In the genomic region with DNA sequence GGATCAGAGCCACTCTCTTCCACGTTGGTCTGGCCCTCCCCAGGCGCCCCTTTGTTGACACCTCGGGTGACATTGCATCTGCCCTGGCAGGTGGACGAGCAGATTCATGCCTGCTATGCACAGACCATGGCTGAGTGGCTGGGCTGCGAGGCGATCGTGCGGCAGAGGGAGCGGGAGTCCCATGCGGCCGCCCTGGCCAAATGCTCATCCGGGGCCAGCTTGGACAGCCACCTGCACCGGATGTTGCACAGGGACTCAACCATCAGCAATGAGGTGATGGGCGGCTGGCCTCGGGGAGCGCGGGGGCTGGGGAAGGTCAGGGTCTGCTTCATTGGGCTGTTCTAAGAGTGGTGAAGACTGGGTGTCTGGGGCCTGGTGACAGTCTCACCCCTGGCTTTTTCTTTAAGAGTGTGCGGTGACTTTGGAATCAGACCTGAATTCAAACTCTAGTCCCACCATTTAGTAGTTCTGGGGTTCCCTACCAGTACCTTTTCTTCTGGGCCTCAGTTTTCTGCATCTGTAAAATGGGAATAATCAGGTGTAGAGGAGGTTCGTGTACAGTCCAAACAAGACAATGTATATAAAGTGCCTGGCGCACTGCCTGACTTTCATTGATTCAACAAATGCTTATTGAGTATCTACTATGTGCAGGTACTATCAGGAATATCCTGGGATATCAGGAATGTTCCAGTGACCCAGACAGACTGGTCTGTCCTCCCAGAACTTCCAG, we compare ENCODE assay signal across 18 cellular contexts. TPM values are rescaled to one million over a fixed set of nuclear protein-coding genes. Genes with fewer than 3 reads are reported as not detected.
A peak's percentile ranks its signal among the peaks of the same experiment; 100 is the strongest.
DNase-seq lines count a peak whose midpoint lies in the region; ATAC-seq, FAIRE-seq and TF ChIP-seq lines count a peak whose summit lies in the region.
"Had no signal": no experiment of that assay in that cellular context is flagged by ENCODE, and none has a peak within 500 bp of the region (broad histone marks: within the 10 kb centered on the region; RNA-seq: fewer than 3 reads in every experiment).

No MANE protein-coding gene starts in this region.

- ATAC-seq in K562 (no peak), HepG2 (no peak), HG02870 (IDR thresholded peaks at IDR 0.05; ENCODE audit: unreplicated experiment) (no peak), GM23338 (no peak), HG02798 (IDR thresholded peaks at IDR 0.05; ENCODE audit: poor library complexity, unreplicated experiment) (no peak)
- ATAC-seq: activated T-cell treated with anti-CD3 and anti-CD28 coated beads, Interleukin-2, amount 50 U/mL, for 72 hours; CD8-positive, alpha-beta T cell had no signal

- TF ChIP-seq CTCF in HL-60 (IDR thresholded peaks at IDR 0.05; ENCODE audit: insufficient read depth, low read length) (no peak), K562 (IDR thresholded peaks at IDR 0.05 in 2 of 3, conservative IDR thresholded peaks at IDR 0.05 in 1 of 3; ENCODE audit: insufficient read depth in 2 of 3, low read depth in 1 of 3, low read length in 3 of 3) (no peak), HepG2 (CRISPR knock-in tag; IDR thresholded peaks at IDR 0.05) (no peak), GM23338 (conservative IDR thresholded peaks at IDR 0.05; ENCODE audit: low read depth in 2 of 2) (no peak)

- H3K27me3 ChIP-seq in HL-60 (ENCODE audit: insufficient read depth, poor library complexity, severe bottlenecking) = no peaks in the 10 kb centered on the region
- peaks cover 0 to 21% of the 10 kb centered on the region in 2 experiments; a peak in 2 of 5 replicates for H3K27me3 ChIP-seq in K562 (ENCODE audit: control insufficient read depth in 2 of 2, insufficient read depth in 2 of 2, low read length in 2 of 2)
- 0 out of 5 replicates have a peak, but pooled peaks cover 0 to 8% of the 10 kb centered on the region in 2 experiments for H3K27me3 ChIP-seq in HepG2 (ENCODE audit: control insufficient read depth in 1 of 2, insufficient read depth in 2 of 2, low read length in 2 of 2)
- peaks cover 0 to 3% (median 0%) of the 10 kb centered on the region in 3 donors for H3K27me3 ChIP-seq in skeletal muscle tissue (ENCODE audit: control insufficient read depth in 3 of 3, insufficient read depth in 3 of 3, low read length in 3 of 3)
- H3K27me3 ChIP-seq in GM23338 (ENCODE audit: insufficient read depth) = no peaks in the 10 kb centered on the region

- peaks cover 5% of the 10 kb centered on the region for H3K27me3 Mint-ChIP-seq in GM23338 (ENCODE audit: insufficient read depth, low read depth, poor library complexity)
- H3K27me3 Mint-ChIP-seq: activated CD4-positive, alpha-beta T cell treated with anti-CD3 and anti-CD28 coated beads, Interleukin-2, amount 10 ng/mL, durations not matched to agents 24 days and 14 days had no signal

- in situ Hi-C loops in K562 (cut with MboI) = no loop called here
- in situ Hi-C loops in HepG2 (cut with HindIII; ENCODE audit: extremely low pct_ligation_motif_present, low pct_unique_long_range_greater_than_20kb) = no loop called here

- H2AFZ ChIP-seq in K562 (ENCODE audit: low read depth, low read length) = no peak overlapping the region
- no peak overlapping the region for H2AFZ ChIP-seq in HepG2 (ENCODE audit: low read length)
- H2AFZ ChIP-seq in GM23338 = no peak overlapping the region

- H3K4me2 ChIP-seq in K562 (ENCODE audit: insufficient read depth, low read length) (no peak overlapping the region), HepG2 (ENCODE audit: low read depth, low read length) (peak overlapping the region; percentile 88; the same call in 1 of the 2 replicates), GM23338 (no peak overlapping the region)

- H3K9me1 ChIP-seq in K562 (ENCODE audit: control insufficient read depth, insufficient read depth, low read length) = no peaks in the 10 kb centered on the region

- 26% methylated on average over 17 of the region's 20 CpGs for WGBS in K562 (ENCODE audit: insufficient coverage, low coverage, missing lambda C conversion rate)
- WGBS in HepG2 (ENCODE audit: low lambda C conversion rate) = 74% methylated on average over 19 of the region's 20 CpGs

- H3K9ac ChIP-seq in K562 (ENCODE audit: insufficient read depth in 1 of 2, low read depth in 2 of 2, low read length in 2 of 2) = no peak overlapping the region
- no peak overlapping the region for H3K9ac ChIP-seq in HepG2 (ENCODE audit: insufficient read depth, low read depth, low read length)
- H3K9ac ChIP-seq in skeletal muscle tissue (ENCODE audit: low read depth in 1 of 3, low read length in 3 of 3) = no peak overlapping the region

- TF ChIP-seq POLR2A in K562 (conservative IDR thresholded peaks at IDR 0.05) (no peak), HepG2 (IDR thresholded peaks at IDR 0.05; ENCODE audit: insufficient read depth in 1 of 2, low read depth in 2 of 2, low read length in 2 of 2) (no peak)

- H3K79me2 ChIP-seq in K562 (ENCODE audit: control insufficient read depth, insufficient read depth, low read length) (no peaks in the 10 kb centered on the region), HepG2 (ENCODE audit: insufficient read depth, low read length) (no peaks in the 10 kb centered on the region), GM23338 (replicated peaks; ENCODE audit: insufficient read depth) (no peaks in the 10 kb centered on the region)

- no peaks in the 10 kb centered on the region for H3F3A ChIP-seq in GM23338 (replicated peaks; ENCODE audit: low read depth)

- POLR2A ChIA-PET in K562 (lab: Yijun Ruan, JAX) = no interaction called here
- POLR2A ChIA-PET in HepG2 (lab: Yijun Ruan, JAX) = no interaction called here

- FAIRE-seq in K562 (lab: Jason Lieb, UNC) (no peak), HepG2 (lab: Jason Lieb, UNC) (no peak)

- H3K9me3 ChIP-seq in K562 (replicated peaks; ENCODE audit: control insufficient read depth, insufficient read depth, low read depth, low read length) (no peaks in the 10 kb centered on the region), HepG2 (ENCODE audit: low read length) (no peaks in the 10 kb centered on the region), skeletal muscle tissue (ENCODE audit: control insufficient read depth in 3 of 3, low read length in 3 of 3) (no peaks in the 10 kb centered on the region)

- no peak for TF ChIP-seq RAD21 in K562 (CRISPR knock-in tag; conservative IDR thresholded peaks at IDR 0.05 in 1 of 2, IDR thresholded peaks at IDR 0.05 in 1 of 2)
- TF ChIP-seq RAD21 in HepG2 (CRISPR knock-in tag; IDR thresholded peaks at IDR 0.05) = no peak

- peak overlapping the region; percentile 84 for H3K27ac ChIP-seq in HL-60 (replicated peaks)
- H3K27ac ChIP-seq in K562 (ENCODE audit: extremely low read depth, low read depth, low read length) = no peak overlapping the region
- H3K27ac ChIP-seq in HepG2 (ENCODE audit: extremely low read length, insufficient read depth, low read length) = no peak overlapping the region
- H3K27ac ChIP-seq in skeletal muscle tissue (ENCODE audit: low read depth, low read length) = peak overlapping the region; percentile 86
- no peak overlapping the region for H3K27ac ChIP-seq in GM23338 (ENCODE audit: low read depth)

- H3K36me3 ChIP-seq in K562 (ENCODE audit: control insufficient read depth, insufficient read depth, low read length) (no peaks in the 10 kb centered on the region), HepG2 (replicated peaks in 1 of 2; ENCODE audit: control insufficient read depth in 1 of 2, insufficient read depth in 2 of 2, low read length in 2 of 2) (no peaks in the 10 kb centered on the region), skeletal muscle tissue (ENCODE audit: control insufficient read depth in 3 of 3, insufficient read depth in 3 of 3, low read length in 3 of 3) (no peaks in the 10 kb centered on the region), GM23338 (ENCODE audit: insufficient read depth) (no peaks in the 10 kb centered on the region)

- BruUV-seq in K562 (replicated peaks; lab: Mats Ljungman, UMichigan) = no TSS peak
- no TSS peak for BruUV-seq in HepG2 (replicated peaks; lab: Mats Ljungman, UMichigan)

- H3K4me3 Mint-ChIP-seq in GM23338 = no peak overlapping the region
- H3K4me3 Mint-ChIP-seq: activated CD4-positive, alpha-beta T cell treated with anti-CD3 and anti-CD28 coated beads, Interleukin-2, amount 10 ng/mL, durations not matched to agents 24 days and 14 days; activated T-cell treated with anti-CD3 and anti-CD28 coated beads, Interleukin-2, amount 50 U/mL, for 72 hours; CD8-positive, alpha-beta T cell; T-helper 2 cell treated with Interferon-gamma antibody and Interleukin-4, amounts not matched to agents 5 μg/mL and 100 μg/mL, for 36 hours had no signal

- no peak overlapping the region for H3K27ac Mint-ChIP-seq in GM23338
- H3K27ac Mint-ChIP-seq: activated CD4-positive, alpha-beta T cell treated with anti-CD3 and anti-CD28 coated beads, Interleukin-2, amount 10 ng/mL, durations not matched to agents 24 days and 14 days; activated T-cell treated with anti-CD3 and anti-CD28 coated beads, Interleukin-2, amount 50 U/mL, for 72 hours; CD8-positive, alpha-beta T cell; T-helper 2 cell treated with Interferon-gamma antibody and Interleukin-4, amounts not matched to agents 5 μg/mL and 100 μg/mL, for 36 hours had no signal

- CTCF ChIA-PET in K562 (lab: Yijun Ruan, JAX; ENCODE audit: low intra/inter-chr PET ratio) (no interaction called here), HepG2 (lab: Yijun Ruan, JAX; ENCODE audit: low intra/inter-chr PET ratio, low total read pairs) (no interaction called here)

- H3K4me1 Mint-ChIP-seq in GM23338 = peaks cover 13% of the 10 kb centered on the region
- H3K4me1 Mint-ChIP-seq: activated CD4-positive, alpha-beta T cell treated with anti-CD3 and anti-CD28 coated beads, Interleukin-2, amount 10 ng/mL, durations not matched to agents 24 days and 14 days had no signal

- H3K9me2 ChIP-seq in GM23338 (ENCODE audit: insufficient read depth) = no peaks in the 10 kb centered on the region

- TF ChIP-seq EP300 in K562 (IDR thresholded peaks at IDR 0.05; ENCODE audit: low read length) (no peak), HepG2 (IDR thresholded peaks at IDR 0.05; ENCODE audit: low read depth in 2 of 2, low read length in 2 of 2) (no peak), HepG2 (CRISPR knock-in tag; IDR thresholded peaks at IDR 0.05; ENCODE audit: borderline replicate concordance) (no peak)

- H3K4me1 ChIP-seq in K562 (replicated peaks in 1 of 2; ENCODE audit: control insufficient read depth in 2 of 2, insufficient read depth in 2 of 2, low read length in 2 of 2) = peaks cover 6 to 7% of the 10 kb centered on the region in 2 experiments; a peak in 4 of 5 replicates
- peaks cover 26% of the 10 kb centered on the region for H3K4me1 ChIP-seq in HepG2 (ENCODE audit: insufficient read depth, low read length)
- H3K4me1 ChIP-seq in skeletal muscle tissue (ENCODE audit: control insufficient read depth in 3 of 3, insufficient read depth in 3 of 3, low read length in 3 of 3) = peaks cover 15 to 19% (median 15%) of the 10 kb centered on the region in 3 donors
- H3K4me1 ChIP-seq in GM23338 (ENCODE audit: insufficient read depth) = peaks cover 10% of the 10 kb centered on the region; the same call in 1 of the 2 replicates

- H4K20me1 ChIP-seq in K562 (replicated peaks; ENCODE audit: control insufficient read depth, insufficient read depth, low read length) (no peaks in the 10 kb centered on the region), HepG2 (ENCODE audit: insufficient read depth, low read length) (no peaks in the 10 kb centered on the region), GM23338 (replicated peaks; ENCODE audit: insufficient read depth) (no peaks in the 10 kb centered on the region)

- intact Hi-C loops in K562 (cut with micrococcal nuclease) (no loop called here), HepG2 (cut with micrococcal nuclease; ENCODE audit: unreplicated experiment) (no loop called here)

- DNase-seq in HL-60 (ENCODE audit: low read depth in 1 of 2, low spot score in 1 of 2) = no peak
- no peak for DNase-seq in K562 (ENCODE audit: extremely low read depth in 1 of 4, low spot score in 3 of 4)
- DNase-seq in HepG2 (ENCODE audit: low spot score) = no peak
- DNase-seq in UCSD-AML1 (lab: John Stamatoyannopoulos, UW; ENCODE audit: unreplicated experiment) = no peak
- DNase-seq in GM23338 (ENCODE audit: low spot score) = no peak
- DNase-seq: activated CD4-positive, alpha-beta T cell treated with anti-CD3 and anti-CD28 coated beads, Interleukin-2, amount 10 ng/mL, durations not matched to agents 24 days and 14 days; activated T-cell treated with anti-CD3 and anti-CD28 coated beads, Interleukin-2, amount 50 U/mL, for 72 hours; CD8-positive, alpha-beta T cell; dermis blood vessel endothelial cell; NCI-H1105 had no signal

- H3K4me3 ChIP-seq in HL-60 (replicated peaks; ENCODE audit: insufficient read depth, low read length) (no peak overlapping the region), K562 (no peak overlapping the region), HepG2 (replicated peaks in 1 of 3; ENCODE audit: insufficient read depth in 1 of 3, low read depth in 2 of 3, low read length in 3 of 3) (no peak overlapping the region), skeletal muscle tissue (ENCODE audit: low read length in 3 of 3) (no peak overlapping the region), GM23338 (no peak overlapping the region)

- H3K9me3 Mint-ChIP-seq in GM23338 = peaks cover 2% of the 10 kb centered on the region; the same call in 1 of the 3 replicates
- H3K9me3 Mint-ChIP-seq: activated CD4-positive, alpha-beta T cell treated with anti-CD3 and anti-CD28 coated beads, Interleukin-2, amount 10 ng/mL, durations not matched to agents 24 days and 14 days; activated T-cell treated with anti-CD3 and anti-CD28 coated beads, Interleukin-2, amount 50 U/mL, for 72 hours; CD8-positive, alpha-beta T cell; T-helper 2 cell treated with Interferon-gamma antibody and Interleukin-4, amounts not matched to agents 5 μg/mL and 100 μg/mL, for 36 hours had no signal

- H3K36me3 Mint-ChIP-seq in GM23338 (ENCODE audit: low read depth) = peaks cover 13% of the 10 kb centered on the region; the same call in 2 of the 3 replicates
- H3K36me3 Mint-ChIP-seq: CD8-positive, alpha-beta T cell had no signal

RNA-seq across cellular contexts. Expression of gene LHFPL7, which starts 53.0 kb away (rescaled TPM):
- not detected in 2 replicates for total RNA-seq in K562 (2011; cell fraction: chromatin; rRNA removed; ENCODE audit: low replicate concordance)
- total RNA-seq in K562 (2011; cell fraction: nucleolus; rRNA removed) = not detected in 2 replicates
- total RNA-seq in K562 (2011; cell fraction: nucleoplasm; rRNA removed) = not detected in 2 replicates
- total RNA-seq in K562 (2014; rRNA removed) (not detected in 2 replicates), K562 (2014; rRNA removed; fragmentation: Illumina TruSeq; extraction: Trizol) (not detected in 2 replicates), K562 (2015; rRNA removed; fragmentation: Illumina TruSeq; extraction: Trizol) (not detected in 2 replicates), K562 (2021) (not detected in 2 replicates), HepG2 (2016; rRNA removed; fragmentation: Illumina TruSeq; extraction: Trizol) (not detected in 2 replicates), skeletal muscle tissue (not detected)
- polyA plus RNA-seq in K562 (2011; rRNA removed) (not detected in 2 replicates), K562 (2014; fragmentation: Illumina TruSeq; extraction: Trizol) (not detected in 2 replicates), K562 (2014; fragmentation: Nextera tagmentation; extraction: Ambion mirVana) (not detected), K562 (2014; rRNA removed) (not detected in 2 replicates), HepG2 (2011; rRNA removed) (not detected in 2 replicates), GM23338 (2016; fragmentation: Nextera tagmentation; extraction: Ambion mirVana) (not detected in 2 replicates)
- polyA plus RNA-seq in K562 (2011; cell fraction: cytosol; rRNA removed) = not detected in 2 replicates
- polyA plus RNA-seq in K562 (2011; cell fraction: nucleus; rRNA removed) = not detected in 2 replicates
- not detected in 2 replicates for polyA plus RNA-seq in K562 (2012)
- polyA minus RNA-seq in K562 (2011; rRNA and poly(A)+ RNA removed) = not detected in 2 replicates
- polyA minus RNA-seq in K562 (2011; cell fraction: cytosol; rRNA and poly(A)+ RNA removed) = not detected in 2 replicates
- polyA minus RNA-seq in K562 (2011; cell fraction: nucleus; rRNA and poly(A)+ RNA removed) = not detected in 2 replicates
- not detected in 2 replicates for total RNA-seq in HepG2 (2016; cell fraction: cytosol; rRNA removed; fragmentation: Illumina TruSeq; extraction: Trizol; ENCODE audit: low read depth)
- not detected in 2 replicates for total RNA-seq in HepG2 (2016; cell fraction: insoluble cytoplasmic fraction; rRNA removed; fragmentation: Illumina TruSeq; extraction: Trizol)
- total RNA-seq in HepG2 (2016; cell fraction: membrane; rRNA removed; fragmentation: Illumina TruSeq; extraction: Trizol) = not detected in 2 replicates
- total RNA-seq in HepG2 (2016; cell fraction: nucleus; rRNA removed; fragmentation: Illumina TruSeq; extraction: Trizol) = not detected in 2 replicates
- polyA plus RNA-seq in HepG2 (2011; cell fraction: cytosol; rRNA removed) = not detected in 2 replicates
- not detected in 2 replicates for polyA plus RNA-seq in HepG2 (2011; cell fraction: nucleus; rRNA removed)
- not detected in 2 replicates for polyA plus RNA-seq in HepG2 (2012)
- not detected in 2 replicates for polyA plus RNA-seq in HepG2 (2016; cell fraction: cytosol; fragmentation: Illumina TruSeq; extraction: Trizol; ENCODE audit: low read depth)
- not detected in 2 replicates for polyA plus RNA-seq in HepG2 (2016; cell fraction: insoluble cytoplasmic fraction; fragmentation: Illumina TruSeq; extraction: Trizol; ENCODE audit: low read depth)
- polyA plus RNA-seq in HepG2 (2016; cell fraction: membrane; fragmentation: Illumina TruSeq; extraction: Trizol; ENCODE audit: low read depth) = not detected in 2 replicates
- polyA plus RNA-seq in HepG2 (2016; cell fraction: nucleus; fragmentation: Illumina TruSeq; extraction: Trizol; ENCODE audit: insufficient read depth, low read depth) = not detected in 2 replicates
- not detected in 2 replicates for polyA minus RNA-seq in HepG2 (2011; rRNA and poly(A)+ RNA removed; ENCODE audit: low replicate concordance)
- not detected in 2 replicates for polyA minus RNA-seq in HepG2 (2011; cell fraction: cytosol; rRNA and poly(A)+ RNA removed)
- polyA minus RNA-seq in HepG2 (2011; cell fraction: nucleus; rRNA and poly(A)+ RNA removed) = not detected in 2 replicates
- not detected in 2 replicates for total RNA-seq in GM23338 (2014; rRNA removed; shearing (Covaris generic))
- total RNA-seq: activated CD4-positive, alpha-beta T cell treated with anti-CD3 and anti-CD28 coated beads, Interleukin-2, amount 10 ng/mL, durations not matched to agents 24 days and 14 days; activated T-cell treated with anti-CD3 and anti-CD28 coated beads, Interleukin-2, amount 50 U/mL, for 72 hours; CD8-positive, alpha-beta T cell; dermis blood vessel endothelial cell; mucosa of gallbladder; pulmonary artery endothelial cell; RPMI7951 had no signal
- polyA plus RNA-seq: adipose tissue had no signal

RNA-seq across cellular contexts. Expression of gene KIAA1671, which starts 59.0 kb away (rescaled TPM):
- total RNA-seq in K562 (2011; cell fraction: chromatin; rRNA removed; ENCODE audit: low replicate concordance) = 0.09 TPM in 2 replicates
- 0.13 and 0.17 TPM in 2 replicates for total RNA-seq in K562 (2011; cell fraction: nucleolus; rRNA removed)
- total RNA-seq in K562 (2011; cell fraction: nucleoplasm; rRNA removed) = 0.15 TPM in 2 replicates
- total RNA-seq in K562 (2014; rRNA removed) (not detected in 2 replicates), K562 (2014; rRNA removed; fragmentation: Illumina TruSeq; extraction: Trizol) (0.03 TPM in 1 of 2 replicates, not detected in the other), K562 (2015; rRNA removed; fragmentation: Illumina TruSeq; extraction: Trizol) (not detected in 2 replicates), K562 (2021) (0.11 TPM in 2 replicates), HepG2 (2016; rRNA removed; fragmentation: Illumina TruSeq; extraction: Trizol) (12.0 and 13.5 TPM in 2 replicates), skeletal muscle tissue (11.5 TPM)
- polyA plus RNA-seq in K562 (2011; rRNA removed) (under 0.01 TPM in 1 of 2 replicates, not detected in the other), K562 (2014; fragmentation: Illumina TruSeq; extraction: Trizol) (0.01 TPM in 1 of 2 replicates, not detected in the other), K562 (2014; fragmentation: Nextera tagmentation; extraction: Ambion mirVana) (not detected), K562 (2014; rRNA removed) (0.03 TPM in 1 of 2 replicates, not detected in the other), HepG2 (2011; rRNA removed) (13.6 and 13.7 TPM in 2 replicates), GM23338 (2016; fragmentation: Nextera tagmentation; extraction: Ambion mirVana) (5.8 and 6.1 TPM in 2 replicates)
- under 0.01 and 0.01 TPM in 2 replicates for polyA plus RNA-seq in K562 (2011; cell fraction: cytosol; rRNA removed)
- 0.01 TPM in 1 of 2 replicates, not detected in the other for polyA plus RNA-seq in K562 (2011; cell fraction: nucleus; rRNA removed)
- polyA plus RNA-seq in K562 (2012) = 0.01 and 0.07 TPM in 2 replicates
- 0.04 TPM in 1 of 2 replicates, not detected in the other for polyA minus RNA-seq in K562 (2011; rRNA and poly(A)+ RNA removed)
- 0.18 TPM in 1 of 2 replicates, not detected in the other for polyA minus RNA-seq in K562 (2011; cell fraction: cytosol; rRNA and poly(A)+ RNA removed)
- polyA minus RNA-seq in K562 (2011; cell fraction: nucleus; rRNA and poly(A)+ RNA removed) = 0.11 TPM in 1 of 2 replicates, not detected in the other
- 1.2 and 1.5 TPM in 2 replicates for total RNA-seq in HepG2 (2016; cell fraction: cytosol; rRNA removed; fragmentation: Illumina TruSeq; extraction: Trizol; ENCODE audit: low read depth)
- total RNA-seq in HepG2 (2016; cell fraction: insoluble cytoplasmic fraction; rRNA removed; fragmentation: Illumina TruSeq; extraction: Trizol) = 10.6 and 12.4 TPM in 2 replicates
- 5.9 TPM in 2 replicates for total RNA-seq in HepG2 (2016; cell fraction: membrane; rRNA removed; fragmentation: Illumina TruSeq; extraction: Trizol)
- 18.9 and 21.9 TPM in 2 replicates for total RNA-seq in HepG2 (2016; cell fraction: nucleus; rRNA removed; fragmentation: Illumina TruSeq; extraction: Trizol)
- 6.1 and 8.9 TPM in 2 replicates for polyA plus RNA-seq in HepG2 (2011; cell fraction: cytosol; rRNA removed)
- polyA plus RNA-seq in HepG2 (2011; cell fraction: nucleus; rRNA removed) = 14.1 and 14.4 TPM in 2 replicates
- polyA plus RNA-seq in HepG2 (2012) = 8.2 and 9.7 TPM in 2 replicates
- 0.76 and 0.78 TPM in 2 replicates for polyA plus RNA-seq in HepG2 (2016; cell fraction: cytosol; fragmentation: Illumina TruSeq; extraction: Trizol; ENCODE audit: low read depth)
- polyA plus RNA-seq in HepG2 (2016; cell fraction: insoluble cytoplasmic fraction; fragmentation: Illumina TruSeq; extraction: Trizol; ENCODE audit: low read depth) = 10.8 and 14.0 TPM in 2 replicates
- 2.0 and 2.7 TPM in 2 replicates for polyA plus RNA-seq in HepG2 (2016; cell fraction: membrane; fragmentation: Illumina TruSeq; extraction: Trizol; ENCODE audit: low read depth)
- 16.4 and 16.6 TPM in 2 replicates for polyA plus RNA-seq in HepG2 (2016; cell fraction: nucleus; fragmentation: Illumina TruSeq; extraction: Trizol; ENCODE audit: insufficient read depth, low read depth)
- 20.3 and 22.7 TPM in 2 replicates for polyA minus RNA-seq in HepG2 (2011; rRNA and poly(A)+ RNA removed; ENCODE audit: low replicate concordance)
- 12.7 and 14.7 TPM in 2 replicates for polyA minus RNA-seq in HepG2 (2011; cell fraction: cytosol; rRNA and poly(A)+ RNA removed)
- 27.4 and 35.6 TPM in 2 replicates for polyA minus RNA-seq in HepG2 (2011; cell fraction: nucleus; rRNA and poly(A)+ RNA removed)
- total RNA-seq in GM23338 (2014; rRNA removed; shearing (Covaris generic)) = 22.1 and 27.2 TPM in 2 replicates

Comparison
In these comparisons a context has a peak if more than half of its experiments do, and no peak if none do; other contexts are left out.
1. H3K27ac ChIP-seq: peak in HL-60 (single experiment) and skeletal muscle tissue (single experiment); none in K562 (single experiment), HepG2 (single experiment) and GM23338 (single experiment).